In the genomic region with DNA sequence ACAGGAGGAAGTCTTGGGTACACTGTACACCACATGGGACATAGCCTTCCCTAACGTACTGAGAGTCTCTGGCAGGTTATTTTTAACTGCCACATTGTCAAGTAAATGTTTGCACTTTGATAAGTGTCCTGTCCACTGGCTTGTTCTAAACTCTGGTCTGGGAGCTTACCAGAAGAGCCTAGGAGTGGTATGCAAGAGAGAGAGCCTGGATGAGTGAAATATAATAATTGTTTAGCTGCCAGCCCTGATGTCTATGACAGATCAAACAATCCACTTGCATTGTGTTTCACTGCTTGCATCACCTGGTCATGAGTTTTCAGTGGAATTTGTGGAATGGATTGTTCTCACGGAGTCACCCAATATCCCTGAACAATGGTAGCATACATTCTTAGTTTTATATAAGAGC, we compare ENCODE assay signal across 11 cellular contexts.
DNase-seq lines count a peak whose midpoint lies in the region; ATAC-seq and TF ChIP-seq lines count a peak whose summit lies in the region.
"Had no signal": no experiment of that assay in that cellular context is flagged by ENCODE, and none has a peak within 500 bp of the region (broad histone marks: within the 10 kb centered on the region; RNA-seq: fewer than 3 reads in every experiment).

No MANE protein-coding gene starts in this region.

- TF ChIP-seq CTCF in sigmoid colon (IDR thresholded peaks at IDR 0.05) (no peak), WERI-Rb-1 (IDR thresholded peaks at IDR 0.05; ENCODE audit: low read depth, low read length) (no peak)

- no peak overlapping the region for H3K4me3 ChIP-seq in sigmoid colon
- H3K4me3 ChIP-seq in CD4-positive, alpha-beta memory T cell (ENCODE audit: low read length in 2 of 2) = no peak overlapping the region
- no peak overlapping the region for H3K4me3 ChIP-seq in WERI-Rb-1 (ENCODE audit: low read depth, low read length)
- H3K4me3 ChIP-seq: SK-N-MC had no signal

- H3K9me3 ChIP-seq in sigmoid colon (no peaks in the 10 kb centered on the region), WERI-Rb-1 (ENCODE audit: severe bottlenecking) (no peaks in the 10 kb centered on the region)
- H3K9me3 ChIP-seq in CD4-positive, alpha-beta memory T cell (ENCODE audit: control insufficient read depth in 1 of 2, low read length in 2 of 2) = no peaks in the 10 kb centered on the region

- no peaks in the 10 kb centered on the region for H3K4me1 Mint-ChIP-seq in CD4-positive, alpha-beta memory T cell

- peak; percentile 89 to 91 for ATAC-seq in left cardiac atrium
- no peak for ATAC-seq in GM19035 (IDR thresholded peaks at IDR 0.05; ENCODE audit: unreplicated experiment)
- no peak for ATAC-seq in HG02970 (IDR thresholded peaks at IDR 0.05; ENCODE audit: low FRiP score, unreplicated experiment)

- CTCF ChIA-PET in CD4-positive, alpha-beta memory T cell (lab: Charles Lee; ENCODE audit: partially characterized antibody) = no interaction called here

- intact Hi-C loops in left cardiac atrium (cut with DNase I) = no loop called here
- intact Hi-C loops in sigmoid colon (cut with DNase I) = loop anchor here (5.0 kb wide), 1 partner anchor 211 kb away; no protein-coding TSS in a partner anchor
- intact Hi-C loops in CD4-positive, alpha-beta memory T cell (cut with micrococcal nuclease) = no loop called here

- TF ChIP-seq POLR2A in sigmoid colon (IDR thresholded peaks at IDR 0.05) = no peak

- 6 to 45% methylated on average over 2 of the region's 2 CpGs for WGBS in sigmoid colon, 2 donors

- H3K4me3 Mint-ChIP-seq in CD4-positive, alpha-beta memory T cell = no peak overlapping the region

- POLR2A ChIA-PET in CD4-positive, alpha-beta memory T cell (lab: Charles Lee; ENCODE audit: partially characterized antibody) = no interaction called here

- DNase-seq in HT1080 (ENCODE audit: low read depth) = peak; percentile 16
- peak; percentile 94 for DNase-seq in SHP77 treated with DMSO at 0.1 percent for 48 hours (lab: John Stamatoyannopoulos, UW)
- DNase-seq in left cardiac atrium = no peak
- DNase-seq in sigmoid colon = no peak
- no peak for DNase-seq in CD4-positive, alpha-beta memory T cell
- no peak for DNase-seq in WERI-Rb-1
- DNase-seq: midbrain; stimulated activated naive CD4-positive, alpha-beta T cell had no signal

- H3K27ac ChIP-seq in sigmoid colon = peak overlapping the region in 3 of 4 donors; percentile 26 to 64 (median 39)
- H3K27ac ChIP-seq in CD4-positive, alpha-beta memory T cell (ENCODE audit: low read depth, low read length) = no peak overlapping the region
- no peak overlapping the region for H3K27ac ChIP-seq in WERI-Rb-1
- H3K27ac ChIP-seq: SK-N-MC had no signal

- H3K27me3 ChIP-seq in sigmoid colon (no peaks in the 10 kb centered on the region), WERI-Rb-1 (ENCODE audit: insufficient read depth, low read depth, severe bottlenecking) (no peaks in the 10 kb centered on the region)
- H3K27me3 ChIP-seq in CD4-positive, alpha-beta memory T cell (ENCODE audit: insufficient read depth, low read length) = no peaks in the 10 kb centered on the region

- H3K36me3 Mint-ChIP-seq in CD4-positive, alpha-beta memory T cell = no peaks in the 10 kb centered on the region

- H3K4me1 ChIP-seq in sigmoid colon = peaks cover 0 to 13% (median 2%) of the 10 kb centered on the region in 4 donors
- H3K4me1 ChIP-seq in CD4-positive, alpha-beta memory T cell (ENCODE audit: insufficient read depth, low read length) = no peaks in the 10 kb centered on the region

- peaks cover 4 to 12% of the 10 kb centered on the region in 2 donors for H3K27me3 Mint-ChIP-seq in CD4-positive, alpha-beta memory T cell

- no peaks in the 10 kb centered on the region for H3K36me3 ChIP-seq in sigmoid colon
- no peaks in the 10 kb centered on the region for H3K36me3 ChIP-seq in CD4-positive, alpha-beta memory T cell (ENCODE audit: insufficient read depth, low read length)
- no peaks in the 10 kb centered on the region for H3K36me3 ChIP-seq in WERI-Rb-1

- TF ChIP-seq EP300 in sigmoid colon (IDR thresholded peaks at IDR 0.05) = no peak

- no peaks in the 10 kb centered on the region for H3K9me3 Mint-ChIP-seq in CD4-positive, alpha-beta memory T cell

- no peak overlapping the region for H3K27ac Mint-ChIP-seq in CD4-positive, alpha-beta memory T cell

Comparison
In these comparisons a context has a peak if more than half of its experiments do, and no peak if none do; other contexts are left out.
1. DNase-seq: peak in HT1080 (single experiment) and SHP77 treated with DMSO at 0.1 percent for 48 hours (single experiment); none in left cardiac atrium (single experiment), sigmoid colon (single experiment), CD4-positive, alpha-beta memory T cell (0 of 5) and WERI-Rb-1 (single experiment).
2. ATAC-seq: peak in left cardiac atrium (2 of 2); none in GM19035 (single experiment) and HG02970 (single experiment).
3. H3K27ac ChIP-seq: peak in sigmoid colon (3 of 4); none in CD4-positive, alpha-beta memory T cell (single experiment) and WERI-Rb-1 (single experiment).